In the genomic region with DNA sequence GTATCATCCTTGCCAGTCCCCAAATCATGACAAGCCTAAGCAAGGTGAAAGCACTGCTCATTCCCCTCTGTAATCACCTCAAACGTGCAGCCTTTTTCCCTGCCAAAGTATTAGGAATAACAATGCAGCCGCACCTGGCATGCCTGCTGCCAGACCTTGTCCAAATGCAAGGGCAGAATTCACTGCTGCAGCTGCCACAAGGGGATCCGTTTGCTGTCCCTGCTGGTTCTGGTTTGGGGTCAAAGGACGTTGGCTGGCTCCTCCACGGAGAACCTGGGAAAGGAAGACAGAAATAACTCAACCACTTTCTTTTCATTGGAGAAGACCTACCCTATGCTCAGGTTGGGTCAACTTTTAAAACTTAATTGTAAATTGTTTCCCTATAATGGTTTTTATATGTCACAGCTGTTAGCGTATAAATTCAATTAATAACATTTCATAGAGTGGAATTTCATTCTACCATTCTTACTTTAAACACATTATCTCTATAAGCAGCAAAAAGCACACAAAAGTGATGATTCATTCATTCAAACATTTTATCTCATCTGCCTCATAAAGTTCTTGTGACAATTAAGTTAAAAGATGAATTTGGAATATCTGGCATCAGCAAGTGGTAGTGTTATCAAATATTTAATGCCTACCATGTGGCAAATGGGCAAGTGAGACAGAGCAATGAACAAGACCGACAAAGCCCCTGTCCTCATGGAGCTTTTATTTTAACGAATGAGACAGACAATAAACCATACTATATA, we compare ENCODE assay signal across 18 cellular contexts. TPM values are rescaled to one million over a fixed set of nuclear protein-coding genes. Genes with fewer than 3 reads are reported as not detected.
A peak's percentile ranks its signal among the peaks of the same experiment; 100 is the strongest.
DNase-seq lines count a peak whose midpoint lies in the region; ATAC-seq and TF ChIP-seq lines count a peak whose summit lies in the region.
"Had no signal": no experiment of that assay in that cellular context is flagged by ENCODE, and none has a peak within 500 bp of the region (broad histone marks: within the 10 kb centered on the region; RNA-seq: fewer than 3 reads in every experiment).

No MANE protein-coding gene starts in this region.

- in situ Hi-C loops in GM13976 (cut with MboI; ENCODE audit: low sequenced_read_pairs, unreplicated experiment) = no loop called here

- peak overlapping the region in 6 of 10 donors; percentile 9 to 65 (median 46) for H3K27ac Mint-ChIP-seq in naive thymus-derived CD8-positive, alpha-beta T cell
- H3K27ac Mint-ChIP-seq in CD8-positive, alpha-beta memory T cell = peak overlapping the region in 2 of 8 donors; percentile 45 to 57
- H3K27ac Mint-ChIP-seq: CD4-positive, alpha-beta T cell; T-helper 1 cell treated with Interleukin-12 subunit alpha and Interleukin-12 subunit beta and Interleukin-4 antibody, amounts not matched to agents 30 μg/mL and 1 μg/mL, for 36 hours had no signal

- no peaks in the 10 kb centered on the region for H3K27me3 ChIP-seq in CD8-positive, alpha-beta memory T cell (ENCODE audit: insufficient read depth, low read length, poor library complexity, severe bottlenecking)
- H3K27me3 ChIP-seq: tibial artery had no signal

- no peaks in the 10 kb centered on the region for H3K9me3 ChIP-seq in CD8-positive, alpha-beta memory T cell (ENCODE audit: low read length)
- H3K9me3 ChIP-seq: mucosa of descending colon, tibial artery had no signal

- no peak overlapping the region for H3K27ac ChIP-seq in CD8-positive, alpha-beta memory T cell (ENCODE audit: low read depth, low read length)
- H3K27ac ChIP-seq: tibial artery had no signal

- ATAC-seq in naive thymus-derived CD8-positive, alpha-beta T cell = no peak
- ATAC-seq: left cardiac atrium, mucosa of descending colon had no signal

- peaks cover 57% of the 10 kb centered on the region for H3K36me3 ChIP-seq in CD8-positive, alpha-beta memory T cell (ENCODE audit: insufficient read depth, low read length)

- H3K4me3 Mint-ChIP-seq in naive thymus-derived CD8-positive, alpha-beta T cell = no peak overlapping the region
- H3K4me3 Mint-ChIP-seq in CD8-positive, alpha-beta memory T cell = no peak overlapping the region
- H3K4me3 Mint-ChIP-seq: CD4-positive, alpha-beta T cell; T-helper 1 cell treated with Interleukin-12 subunit alpha and Interleukin-12 subunit beta and Interleukin-4 antibody, amounts not matched to agents 30 μg/mL and 1 μg/mL, for 36 hours had no signal

- no peak for TF ChIP-seq CTCF in GM13976 (IDR thresholded peaks at IDR 0.05; ENCODE audit: borderline replicate concordance, control extremely low read depth, extremely low read depth, insufficient read depth, missing control alignments)

- no peaks in the 10 kb centered on the region for H3K4me1 ChIP-seq in CD8-positive, alpha-beta memory T cell (ENCODE audit: insufficient read depth, low read length)

- H3K9me3 Mint-ChIP-seq in naive thymus-derived CD8-positive, alpha-beta T cell = no peaks in the 10 kb centered on the region
- no peaks in the 10 kb centered on the region for H3K9me3 Mint-ChIP-seq in CD8-positive, alpha-beta memory T cell
- H3K9me3 Mint-ChIP-seq: CD4-positive, alpha-beta T cell; T-helper 1 cell treated with Interleukin-12 subunit alpha and Interleukin-12 subunit beta and Interleukin-4 antibody, amounts not matched to agents 30 μg/mL and 1 μg/mL, for 36 hours had no signal

- peaks cover 6 to 95% (median 21%) of the 10 kb centered on the region in 3 donors for H3K36me3 Mint-ChIP-seq in naive thymus-derived CD8-positive, alpha-beta T cell
- peaks cover 0 to 87% (median 26%) of the 10 kb centered on the region in 3 donors for H3K36me3 Mint-ChIP-seq in CD8-positive, alpha-beta memory T cell

- CTCF ChIA-PET in CD8-positive, alpha-beta memory T cell (lab: Charles Lee) = no interaction called here

- DNase-seq in NCI-H748 (lab: John Stamatoyannopoulos, UW; ENCODE audit: unreplicated experiment) (peak; percentile 47), NCI-H748 treated with DMSO at 0.1 percent for 48 hours (lab: John Stamatoyannopoulos, UW) (no peak), NCI-H1092 (lab: John Stamatoyannopoulos, UW) (peak; percentile 63), SHP77 treated with DMSO at 0.1 percent for 48 hours (lab: John Stamatoyannopoulos, UW) (peak; percentile 50), GM19238 (ENCODE audit: insufficient read length, low spot score) (no peak), GM13976 (ENCODE audit: low spot score) (no peak)
- DNase-seq in naive thymus-derived CD8-positive, alpha-beta T cell = no peak
- DNase-seq in CD8-positive, alpha-beta memory T cell = no peak
- DNase-seq: activated CD4-positive, CD25-positive, alpha-beta regulatory T cell treated with anti-CD3 and anti-CD28 coated beads, Interleukin-2, amount 50 U/mL, for 72 hours; CD4-positive, alpha-beta T cell; effector CD8-positive, alpha-beta T cell; KBM-7; left cardiac atrium; mucosa of descending colon; NCI-H1417 treated with DMSO at 0.1 percent for 48 hours; NCI-H526; tibial artery had no signal

- no peaks in the 10 kb centered on the region for H3K27me3 Mint-ChIP-seq in naive thymus-derived CD8-positive, alpha-beta T cell
- no peaks in the 10 kb centered on the region for H3K27me3 Mint-ChIP-seq in CD8-positive, alpha-beta memory T cell
- H3K27me3 Mint-ChIP-seq: CD4-positive, alpha-beta T cell had no signal

- POLR2A ChIA-PET in naive thymus-derived CD8-positive, alpha-beta T cell (lab: Charles Lee) = interaction anchor here (0.6 kb wide), 1 partner anchor 250 kb away, joined by 4 read pairs; no protein-coding TSS in a partner anchor
- POLR2A ChIA-PET in CD8-positive, alpha-beta memory T cell (lab: Charles Lee) = no interaction called here

- no peak overlapping the region for H3K4me3 ChIP-seq in CD8-positive, alpha-beta memory T cell (ENCODE audit: low read length)
- H3K4me3 ChIP-seq: mucosa of descending colon, tibial artery had no signal

- H3K4me1 Mint-ChIP-seq in naive thymus-derived CD8-positive, alpha-beta T cell = peaks cover 0 to 28% (median 16%) of the 10 kb centered on the region in 4 donors
- H3K4me1 Mint-ChIP-seq in CD8-positive, alpha-beta memory T cell = peaks cover 13 to 43% (median 43%) of the 10 kb centered on the region in 3 donors

RNA-seq across cellular contexts. Expression of a gene that starts 59.8 kb away (rescaled TPM):
- total RNA-seq in naive thymus-derived CD8-positive, alpha-beta T cell = under 1 TPM; 0.16 to 0.66 TPM
- not detected for polyA plus RNA-seq in naive thymus-derived CD8-positive, alpha-beta T cell
- under 1 TPM; 0.44 TPM for total RNA-seq in CD8-positive, alpha-beta memory T cell
- polyA plus RNA-seq in CD8-positive, alpha-beta memory T cell = not detected

Comparison
In these comparisons a context has a peak if more than half of its experiments do, and no peak if none do; other contexts are left out.
1. DNase-seq: peak in NCI-H748 (single experiment), NCI-H1092 (single experiment) and SHP77 treated with DMSO at 0.1 percent for 48 hours (single experiment); none in NCI-H748 treated with DMSO at 0.1 percent for 48 hours (single experiment), naive thymus-derived CD8-positive, alpha-beta T cell (0 of 10), CD8-positive, alpha-beta memory T cell (0 of 5), GM19238 (single experiment) and GM13976 (single experiment).